ENCODE assay signal across 22 cellular contexts in the genomic region with DNA sequence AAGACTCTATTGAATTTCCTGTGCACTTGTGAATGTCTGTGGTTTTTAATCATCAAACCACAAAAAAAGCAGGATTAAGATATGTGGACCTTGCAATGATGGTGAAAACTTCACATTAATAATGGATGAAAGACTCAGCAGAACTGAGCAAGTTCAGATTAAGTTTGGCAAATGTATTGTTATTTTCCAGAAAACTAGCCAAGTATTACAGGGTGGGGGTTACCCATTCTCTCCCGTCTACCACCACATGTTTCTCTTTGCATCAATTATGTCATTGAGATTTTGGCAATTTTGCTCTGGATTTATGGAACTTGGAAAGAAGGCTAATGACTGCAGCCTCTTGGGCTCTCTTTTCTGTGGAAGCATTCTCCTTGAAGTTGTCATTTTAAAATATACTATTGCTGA.
DNase-seq lines count a peak whose midpoint lies in the region; ATAC-seq, FAIRE-seq and TF ChIP-seq lines count a peak whose summit lies in the region.
"Had no signal": no experiment of that assay in that cellular context is flagged by ENCODE, and none has a peak within 500 bp of the region (broad histone marks: within the 10 kb centered on the region; RNA-seq: fewer than 3 reads in every experiment).

No MANE protein-coding gene starts in this region.

- intact Hi-C loops in activated CD4-positive, alpha-beta memory T cell treated with anti-CD3 and anti-CD28 coated beads for 36 hours (cut with micrococcal nuclease) = no loop called here
- intact Hi-C loops in posterior vena cava (cut with DNase I) = no loop called here

- no peaks in the 10 kb centered on the region for H3K36me3 Mint-ChIP-seq in activated CD4-positive, alpha-beta memory T cell treated with anti-CD3 and anti-CD28 coated beads for 36 hours
- H3K36me3 Mint-ChIP-seq: activated naive CD8-positive, alpha-beta T cell treated with anti-CD3 and anti-CD28 coated beads for 36 hours had no signal

- no peak for FAIRE-seq in urothelium cell line (lab: Jason Lieb, UNC)

- no peak overlapping the region for H3K4me3 Mint-ChIP-seq in activated CD4-positive, alpha-beta memory T cell treated with anti-CD3 and anti-CD28 coated beads for 36 hours
- H3K4me3 Mint-ChIP-seq: activated CD4-positive, alpha-beta T cell treated with anti-CD3 and anti-CD28 coated beads, Interleukin-2, amount 10 ng/mL, durations not matched to agents 24 days and 14 days; activated naive CD8-positive, alpha-beta T cell treated with anti-CD3 and anti-CD28 coated beads for 36 hours; neural progenitor cell had no signal

- no peaks in the 10 kb centered on the region for H3K4me1 Mint-ChIP-seq in activated CD4-positive, alpha-beta memory T cell treated with anti-CD3 and anti-CD28 coated beads for 36 hours (ENCODE audit: low read depth)
- H3K4me1 Mint-ChIP-seq: activated CD4-positive, alpha-beta T cell treated with anti-CD3 and anti-CD28 coated beads, Interleukin-2, amount 10 ng/mL, durations not matched to agents 24 days and 14 days; activated naive CD8-positive, alpha-beta T cell treated with anti-CD3 and anti-CD28 coated beads for 36 hours; neural progenitor cell had no signal

- no peak overlapping the region for H3K27ac Mint-ChIP-seq in activated CD4-positive, alpha-beta memory T cell treated with anti-CD3 and anti-CD28 coated beads for 36 hours
- H3K27ac Mint-ChIP-seq: activated CD4-positive, alpha-beta T cell treated with anti-CD3 and anti-CD28 coated beads, Interleukin-2, amount 10 ng/mL, durations not matched to agents 24 days and 14 days; activated naive CD8-positive, alpha-beta T cell treated with anti-CD3 and anti-CD28 coated beads for 36 hours; activated T-helper 2 cell treated with anti-CD3 and anti-CD28 coated beads, Interferon-gamma antibody, Interleukin-2, Interleukin-4, amounts not matched to agents 10 μg/mL and 5 μg/mL and 100 μg/mL, durations not matched to agents 14 hours and 24 hours and 36 hours; neural progenitor cell had no signal

- CTCF ChIA-PET in activated CD4-positive, alpha-beta memory T cell treated with anti-CD3 and anti-CD28 coated beads for 36 hours (lab: Charles Lee) = no interaction called here

- H3K4me3 ChIP-seq in HFF-Myc (replicated peaks; ENCODE audit: low read depth, low read length) (no peak overlapping the region), astrocyte of the cerebellum (ENCODE audit: low read depth, low read length) (no peak overlapping the region)
- H3K4me3 ChIP-seq: dorsolateral prefrontal cortex, neural progenitor cell, prostate gland, upper lobe of left lung had no signal

- H3K27me3 ChIP-seq in foreskin keratinocyte = peaks cover 4% of the 10 kb centered on the region
- H3K27me3 ChIP-seq: neural progenitor cell, upper lobe of left lung had no signal

- DNase-seq in HFF-Myc (ENCODE audit: extremely low read depth, low read depth) (peak; percentile 24), astrocyte of the cerebellum (ENCODE audit: low read depth) (peak; percentile 96), foreskin keratinocyte (peak; percentile 13 to 35), urothelium cell line (ENCODE audit: low spot score) (peak; percentile 12), posterior vena cava (ENCODE audit: low spot score) (no peak), OCI-M1 (lab: John Stamatoyannopoulos, UW) (no peak)
- DNase-seq in activated CD4-positive, alpha-beta memory T cell treated with anti-CD3 and anti-CD28 coated beads for 36 hours = no peak
- DNase-seq: activated CD4-positive, alpha-beta T cell treated with anti-CD3 and anti-CD28 coated beads, Interleukin-2, amount 10 ng/mL, durations not matched to agents 24 days and 14 days; activated CD8-positive, alpha-beta memory T cell treated with anti-CD3 and anti-CD28 coated beads, Interleukin-2, amount 50 U/mL, for 4 hours; activated naive CD8-positive, alpha-beta T cell treated with anti-CD3 and anti-CD28 coated beads for 36 hours; dorsolateral prefrontal cortex; left ventricle myocardium superior; MM.1S; NCI-H146; NCI-H82; SHP77 treated with DMSO at 0.1 percent for 48 hours; T-helper 1 cell; upper lobe of left lung had no signal

- in situ Hi-C loops in astrocyte of the cerebellum (cut with HindIII; ENCODE audit: low sequenced_read_pairs) = no loop called here

- TF ChIP-seq CTCF in HFF-Myc (IDR thresholded peaks at IDR 0.05; ENCODE audit: low read depth, low read length, missing control alignments) = no peak
- no peak for TF ChIP-seq CTCF in astrocyte of the cerebellum (IDR thresholded peaks at IDR 0.05; ENCODE audit: low read depth, low read length, missing control alignments)
- TF ChIP-seq CTCF in foreskin keratinocyte (conservative IDR thresholded peaks at IDR 0.05) = no peak

- H3K27me3 Mint-ChIP-seq in activated CD4-positive, alpha-beta memory T cell treated with anti-CD3 and anti-CD28 coated beads for 36 hours = no peaks in the 10 kb centered on the region
- H3K27me3 Mint-ChIP-seq: activated CD4-positive, alpha-beta T cell treated with anti-CD3 and anti-CD28 coated beads, Interleukin-2, amount 10 ng/mL, durations not matched to agents 24 days and 14 days; activated naive CD8-positive, alpha-beta T cell treated with anti-CD3 and anti-CD28 coated beads for 36 hours had no signal

- no peak overlapping the region for H3K27ac ChIP-seq in foreskin keratinocyte
- H3K27ac ChIP-seq: dorsolateral prefrontal cortex, HL-60, neural progenitor cell, prostate gland, upper lobe of left lung had no signal

- ATAC-seq in foreskin keratinocyte = no peak
- ATAC-seq: left ventricle myocardium superior had no signal

- peaks cover 13% of the 10 kb centered on the region for H3K9me3 Mint-ChIP-seq in activated CD4-positive, alpha-beta memory T cell treated with anti-CD3 and anti-CD28 coated beads for 36 hours
- H3K9me3 Mint-ChIP-seq: activated CD4-positive, alpha-beta T cell treated with anti-CD3 and anti-CD28 coated beads, Interleukin-2, amount 10 ng/mL, durations not matched to agents 24 days and 14 days had no signal

- POLR2A ChIA-PET in activated CD4-positive, alpha-beta memory T cell treated with anti-CD3 and anti-CD28 coated beads for 36 hours (lab: Charles Lee) = no interaction called here

- peaks cover 4% of the 10 kb centered on the region for H3K4me1 ChIP-seq in foreskin keratinocyte
- H3K4me1 ChIP-seq: neural progenitor cell, prostate gland, upper lobe of left lung had no signal

Comparison
In these comparisons a context has a peak if more than half of its experiments do, and no peak if none do; other contexts are left out.
1. DNase-seq: peak in HFF-Myc (single experiment), astrocyte of the cerebellum (single experiment), foreskin keratinocyte (2 of 2) and urothelium cell line (single experiment); none in activated CD4-positive, alpha-beta memory T cell treated with anti-CD3 and anti-CD28 coated beads for 36 hours (single experiment), posterior vena cava (single experiment) and OCI-M1 (single experiment).